ENCODE assay signal across 37 cellular contexts in the genomic region with DNA sequence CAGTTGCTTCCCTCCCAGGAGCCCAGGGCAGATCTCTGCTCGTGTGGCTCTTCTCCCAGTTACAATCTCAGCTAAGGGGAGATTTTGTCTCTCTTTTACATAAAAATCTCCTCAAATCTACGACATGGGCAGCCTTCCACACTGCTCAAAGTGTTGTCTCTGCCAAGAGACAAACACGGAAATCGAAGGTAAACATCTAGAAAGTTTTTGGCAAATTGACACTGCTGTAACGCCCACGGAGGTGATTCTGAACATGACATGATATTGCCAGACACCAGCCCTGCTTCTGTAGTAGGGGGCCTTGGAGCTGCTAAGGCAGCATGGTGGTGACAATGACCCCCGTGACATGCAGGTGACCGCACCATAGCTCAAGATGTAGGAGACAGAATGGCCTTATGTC.
"Had no signal": no experiment of that assay in that cellular context is flagged by ENCODE, and none has a peak within 500 bp of the region (broad histone marks: within the 10 kb centered on the region; RNA-seq: fewer than 3 reads in every experiment).

No MANE protein-coding gene starts in this region.

- H3K27ac ChIP-seq: cardiac muscle cell, PC-9, RWPE1, WERI-Rb-1 had no signal

- H3K36me3 Mint-ChIP-seq: activated CD8-positive, alpha-beta memory T cell treated with anti-CD3 and anti-CD28 coated beads, Interleukin-2, amount 10 ng/mL, durations not matched to agents 7 days and 5 days; activated naive CD8-positive, alpha-beta T cell treated with anti-CD3 and anti-CD28 coated beads for 36 hours; T-cell had no signal

- H3K4me3 ChIP-seq: cardiac muscle cell, PC-9 had no signal

- H3K4me3 Mint-ChIP-seq: activated CD4-positive, alpha-beta memory T cell treated with anti-CD3 and anti-CD28 coated beads, Interleukin-2, amount 10 ng/mL, durations not matched to agents 7 days and 5 days; activated CD8-positive, alpha-beta memory T cell treated with anti-CD3 and anti-CD28 coated beads, Interleukin-2, amount 10 ng/mL, durations not matched to agents 7 days and 5 days; activated naive CD8-positive, alpha-beta T cell treated with anti-CD3 and anti-CD28 coated beads for 36 hours; central memory CD8-positive, alpha-beta T cell; T-cell had no signal

- DNase-seq: activated CD4-positive, alpha-beta memory T cell treated with anti-CD3 and anti-CD28 coated beads, Interleukin-2, amount 10 ng/mL, durations not matched to agents 7 days and 5 days; activated CD4-positive, alpha-beta T cell treated with anti-CD3 and anti-CD28 coated beads for 1 hour; activated CD4-positive, alpha-beta T cell treated with anti-CD3 and anti-CD28 coated beads for 48 hours; activated CD4-positive, CD25-positive, alpha-beta regulatory T cell; activated CD8-positive, alpha-beta memory T cell treated with anti-CD3 and anti-CD28 coated beads for 24 hours; activated CD8-positive, alpha-beta memory T cell treated with anti-CD3 and anti-CD28 coated beads, Interleukin-2, amount 10 ng/mL, durations not matched to agents 7 days and 5 days; activated CD8-positive, alpha-beta memory T cell treated with anti-CD3 and anti-CD28 coated beads, Interleukin-2, amount 50 U/mL, for 48 hours; activated effector memory CD4-positive, alpha-beta T cell treated with anti-CD3 and anti-CD28 coated beads, Interleukin-2, amount 50 U/mL, for 16 hours; activated naive CD4-positive, alpha-beta T cell; activated naive CD4-positive, alpha-beta T cell treated with anti-CD3 and anti-CD28 coated beads, Interleukin-2, amount 50 U/mL, for 16 hours; activated naive CD8-positive, alpha-beta T cell treated with anti-CD3 and anti-CD28 coated beads for 36 hours; activated T-cell treated with anti-CD3 and anti-CD28 coated beads, Interleukin-2, amount 50 U/mL, for 48 hours; amniotic stem cell; aorta; Kasumi-1; KG1; MM.1S; MV-4-11; NCI-H1105; NCI-H1417 treated with DMSO at 0.1 percent for 48 hours; NCI-H187 treated with DMSO at 0.1 percent for 48 hours; NCI-H2081; NCI-H2171 treated with DMSO at 0.1 percent for 48 hours; NCI-H226; NCI-H524 treated with DMSO at 0.1 percent for 48 hours; PC-9; SIG-M5; T-cell; T-helper 2 cell; T-helper 9 cell; WERI-Rb-1 had no signal

- FAIRE-seq: RCC 7860 had no signal

- ATAC-seq: activated CD8-positive, alpha-beta memory T cell treated with anti-CD3 and anti-CD28 coated beads, Interleukin-2, amount 10 ng/mL, durations not matched to agents 7 days and 5 days; Right ventricle myocardium inferior; SK-N-SH treated with all-trans-retinoic acid at 6 μM for 48 hours; T-cell had no signal

- H3K4me2 ChIP-seq: PC-9 had no signal

- H3K27ac Mint-ChIP-seq: activated CD4-positive, alpha-beta memory T cell treated with anti-CD3 and anti-CD28 coated beads, Interleukin-2, amount 10 ng/mL, durations not matched to agents 7 days and 5 days; activated CD8-positive, alpha-beta memory T cell treated with anti-CD3 and anti-CD28 coated beads, Interleukin-2, amount 10 ng/mL, durations not matched to agents 7 days and 5 days; activated naive CD8-positive, alpha-beta T cell treated with anti-CD3 and anti-CD28 coated beads for 36 hours; T-cell had no signal

- H2AFZ ChIP-seq: PC-9 had no signal

- H3K9me3 Mint-ChIP-seq: activated CD4-positive, alpha-beta memory T cell treated with anti-CD3 and anti-CD28 coated beads, Interleukin-2, amount 10 ng/mL, durations not matched to agents 7 days and 5 days; activated naive CD8-positive, alpha-beta T cell treated with anti-CD3 and anti-CD28 coated beads for 36 hours; central memory CD8-positive, alpha-beta T cell; T-cell had no signal

- H3K4me1 Mint-ChIP-seq: activated CD4-positive, alpha-beta memory T cell treated with anti-CD3 and anti-CD28 coated beads, Interleukin-2, amount 10 ng/mL, durations not matched to agents 7 days and 5 days; activated CD8-positive, alpha-beta memory T cell treated with anti-CD3 and anti-CD28 coated beads, Interleukin-2, amount 10 ng/mL, durations not matched to agents 7 days and 5 days; activated naive CD8-positive, alpha-beta T cell treated with anti-CD3 and anti-CD28 coated beads for 36 hours; central memory CD8-positive, alpha-beta T cell had no signal

- H3K36me3 ChIP-seq: cardiac muscle cell, WERI-Rb-1 had no signal

- H3K27me3 ChIP-seq: cardiac muscle cell had no signal
